In the genomic region with DNA sequence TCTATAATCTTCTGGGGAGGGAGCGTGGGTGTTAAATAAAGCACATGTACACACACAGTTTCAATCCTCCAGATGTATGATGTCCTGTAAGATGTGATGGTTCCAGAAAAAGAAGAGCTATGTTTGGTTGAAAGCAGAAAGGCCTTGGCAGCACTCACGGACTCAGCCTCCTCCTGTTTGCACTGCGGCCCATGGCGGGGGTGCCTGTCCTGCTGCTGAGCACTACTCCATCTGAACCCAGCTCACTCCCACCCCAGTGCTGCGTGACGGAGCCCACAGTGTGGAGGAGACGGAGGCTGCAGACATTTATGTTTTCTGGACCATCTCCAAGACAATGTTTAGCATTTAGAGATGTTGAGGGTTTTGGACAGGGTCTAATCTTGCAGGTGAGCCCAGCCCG, we compare ENCODE assay signal across 21 cellular contexts.
"Had no signal": no experiment of that assay in that cellular context is flagged by ENCODE, and none has a peak within 500 bp of the region (broad histone marks: within the 10 kb centered on the region; RNA-seq: fewer than 3 reads in every experiment).

No MANE protein-coding gene starts in this region.

- H3K27me3 ChIP-seq: brain microvascular endothelial cell, suprapubic skin, upper lobe of left lung had no signal

- H3K9me3 ChIP-seq: left lung, prostate gland, suprapubic skin, upper lobe of left lung had no signal

- H3K9me3 Mint-ChIP-seq: activated CD4-positive, alpha-beta T cell treated with anti-CD3 and anti-CD28 coated beads, Interleukin-2, amount 10 ng/mL, durations not matched to agents 7 days and 5 days; activated naive CD4-positive, alpha-beta T cell treated with anti-CD3 and anti-CD28 coated beads, Interleukin-2, amount 50 U/mL, for 24 hours; activated T-helper 17 cell treated with anti-CD3 and anti-CD28 coated beads, Interleukin-2, amount 50 U/mL, for 72 hours had no signal

- DNase-seq: activated CD4-positive, alpha-beta T cell treated with anti-CD3 and anti-CD28 coated beads, Interleukin-2, amount 10 ng/mL, durations not matched to agents 7 days and 5 days; activated CD8-positive, alpha-beta memory T cell treated with anti-CD3 and anti-CD28 coated beads for 24 hours; activated T-cell treated with anti-CD3 and anti-CD28 coated beads for 4 hours; amniotic stem cell; brain microvascular endothelial cell; cerebellar nuclear complex; dermis blood vessel endothelial cell; glutamatergic neuron; left lung; mesendoderm; stimulated activated CD4-positive, alpha-beta T cell treated with anti-CD3 and anti-CD28 coated beads, Interleukin-12 subunit alpha, Interleukin-12 subunit beta, amount 100 ng/mL, for 4 hours; stimulated activated CD4-positive, alpha-beta T cell treated with anti-CD3 and anti-CD28 coated beads, Interleukin-2, amount 100 ng/mL, for 48 hours; stimulated activated naive CD8-positive, alpha-beta T cell treated with anti-CD3 and anti-CD28 coated beads, Interleukin-15, Interleukin-2, amounts not matched to agents 100 U/mL and 50 U/mL, for 24 hours; T-helper 1 cell; WERI-Rb-1 had no signal

- H3K4me3 Mint-ChIP-seq: activated CD4-positive, alpha-beta T cell treated with anti-CD3 and anti-CD28 coated beads, Interleukin-2, amount 10 ng/mL, durations not matched to agents 7 days and 5 days; activated naive CD4-positive, alpha-beta T cell treated with anti-CD3 and anti-CD28 coated beads, Interleukin-2, amount 50 U/mL, for 24 hours; activated T-helper 17 cell treated with anti-CD3 and anti-CD28 coated beads, Interleukin-2, amount 50 U/mL, for 72 hours had no signal

- H3K27ac ChIP-seq: brain microvascular endothelial cell, left lung, prostate gland, suprapubic skin, upper lobe of left lung, WERI-Rb-1 had no signal

- H3K4me1 ChIP-seq: left lung, prostate gland, suprapubic skin had no signal

- H3K36me3 ChIP-seq: brain microvascular endothelial cell, left lung, prostate gland, suprapubic skin, upper lobe of left lung, WERI-Rb-1 had no signal

- H3K27ac Mint-ChIP-seq: activated CD4-positive, alpha-beta T cell treated with anti-CD3 and anti-CD28 coated beads, Interleukin-2, amount 10 ng/mL, durations not matched to agents 7 days and 5 days; activated naive CD4-positive, alpha-beta T cell treated with anti-CD3 and anti-CD28 coated beads, Interleukin-2, amount 50 U/mL, for 24 hours; activated T-helper 17 cell treated with anti-CD3 and anti-CD28 coated beads, Interleukin-2, amount 50 U/mL, for 72 hours had no signal

- H3K4me1 Mint-ChIP-seq: activated CD4-positive, alpha-beta T cell treated with anti-CD3 and anti-CD28 coated beads, Interleukin-2, amount 10 ng/mL, durations not matched to agents 7 days and 5 days; activated naive CD4-positive, alpha-beta T cell treated with anti-CD3 and anti-CD28 coated beads, Interleukin-2, amount 50 U/mL, for 24 hours; activated T-helper 17 cell treated with anti-CD3 and anti-CD28 coated beads, Interleukin-2, amount 50 U/mL, for 72 hours had no signal

- H3K4me3 ChIP-seq: left lung, prostate gland, suprapubic skin, upper lobe of left lung had no signal

- ATAC-seq: activated T-helper 17 cell treated with anti-CD3 and anti-CD28 coated beads, Interleukin-2, amount 50 U/mL, for 72 hours; esophagus mucosa; left lung; stimulated activated naive CD8-positive, alpha-beta T cell treated with anti-CD3 and anti-CD28 coated beads, Interleukin-15, Interleukin-2, amounts not matched to agents 100 U/mL and 50 U/mL, for 24 hours had no signal

- H3K27me3 Mint-ChIP-seq: activated CD4-positive, alpha-beta T cell treated with anti-CD3 and anti-CD28 coated beads, Interleukin-2, amount 10 ng/mL, durations not matched to agents 7 days and 5 days had no signal

- H3K36me3 Mint-ChIP-seq: activated naive CD4-positive, alpha-beta T cell treated with anti-CD3 and anti-CD28 coated beads, Interleukin-2, amount 50 U/mL, for 24 hours had no signal
